9 cellular contexts compared by ENCODE assay signal in the genomic region with DNA sequence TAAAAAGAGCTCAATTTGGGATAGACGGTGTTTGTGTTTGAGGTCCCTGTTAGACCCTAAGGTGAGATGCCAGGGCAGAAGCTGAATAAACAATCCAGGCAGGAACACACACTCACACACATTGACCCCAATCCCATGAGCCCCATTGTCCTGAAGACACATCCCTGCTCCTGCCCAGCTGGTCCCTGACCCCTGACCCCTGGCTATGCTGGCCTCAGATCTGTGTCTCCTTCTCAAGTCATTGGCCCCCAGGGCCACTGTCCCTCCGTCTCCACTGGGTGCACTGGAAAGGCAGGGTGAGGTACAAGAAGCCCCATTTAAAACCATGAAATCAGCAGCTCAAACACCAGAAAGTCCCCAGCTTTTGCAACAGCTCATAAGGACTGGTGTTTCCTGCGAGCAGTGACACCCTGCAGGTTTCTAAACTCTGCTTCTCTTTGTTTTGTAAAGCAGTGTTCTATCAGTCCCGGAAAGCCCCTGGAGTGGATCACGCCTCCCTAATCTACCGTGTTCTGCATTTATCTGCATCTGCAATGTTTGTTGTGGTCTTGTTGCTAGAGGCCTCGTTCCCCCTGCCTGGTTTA. TPM values are rescaled to one million over a fixed set of nuclear protein-coding genes. Genes with fewer than 3 reads are reported as not detected.
DNase-seq lines count a peak whose midpoint lies in the region; ATAC-seq, FAIRE-seq and TF ChIP-seq lines count a peak whose summit lies in the region.
"Had no signal": no experiment of that assay in that cellular context is flagged by ENCODE, and none has a peak within 500 bp of the region (broad histone marks: within the 10 kb centered on the region; RNA-seq: fewer than 3 reads in every experiment).

No MANE protein-coding gene starts in this region.

- H3K27me3 ChIP-seq in H1 (replicated peaks in 1 of 4; ENCODE audit: control insufficient read depth in 3 of 4, extremely low read depth in 1 of 4, insufficient read depth in 3 of 4, low read length in 3 of 4), result no peaks in the 10 kb centered on the region; a peak in 1 of 7 replicates

- ATAC-seq in HG02885 (IDR thresholded peaks at IDR 0.05; ENCODE audit: poor library complexity, unreplicated experiment), result peak; percentile 63

- H3K4me3 ChIP-seq in H1 (ENCODE audit: extremely low read depth in 1 of 4, insufficient read depth in 2 of 4, low read depth in 3 of 4, low read length in 4 of 4), result peak overlapping the region in 3 of 4 experiments; percentile 9 to 37 (median 23); a peak in 3 of 8 replicates

- H2BK20ac ChIP-seq in H1 (ENCODE audit: low read length), result no peak overlapping the region

- peaks cover 10 to 32% (median 22%) of the 10 kb centered on the region in 4 experiments for H3K4me1 ChIP-seq in H1 (replicated peaks in 1 of 4; ENCODE audit: control insufficient read depth in 3 of 4, insufficient read depth in 4 of 4, low read length in 3 of 4)

- no peaks in the 10 kb centered on the region for H3K79me2 ChIP-seq in H1 (ENCODE audit: control insufficient read depth in 1 of 2, insufficient read depth in 2 of 2, low read length in 2 of 2)

- H2BK12ac ChIP-seq in H1 (ENCODE audit: low read depth, low read length), result peak overlapping the region; percentile 85

- peak overlapping the region; percentile 48; the same call in 1 of the 2 replicates for H2BK15ac ChIP-seq in H1 (ENCODE audit: low read length)

- TF ChIP-seq CTCF in GM10266 (IDR thresholded peaks at IDR 0.05; ENCODE audit: control insufficient read depth, insufficient read depth, low read depth, missing control alignments), result no peak
- no peak for TF ChIP-seq CTCF in H1 (IDR thresholded peaks at IDR 0.05; ENCODE audit: control extremely low read depth in 1 of 3, insufficient read depth in 1 of 3, low read depth in 1 of 3, low read length in 3 of 3)

- H3K9me3 ChIP-seq in H1 (ENCODE audit: insufficient read depth in 2 of 2, low read depth in 1 of 2, low read length in 1 of 2), result no peaks in the 10 kb centered on the region

- H3K27ac ChIP-seq in H1 (ENCODE audit: low read depth, low read length), result peak overlapping the region; percentile 94

- no peak overlapping the region for H3K23ac ChIP-seq in H1 (ENCODE audit: insufficient read length)

- no peak overlapping the region for H4K5ac ChIP-seq in H1 (ENCODE audit: insufficient read length, low read depth, low read length)

- no peak overlapping the region for H4K8ac ChIP-seq in H1 (ENCODE audit: extremely low read depth, insufficient read depth, low read length)

- TF ChIP-seq RAD21 in H1 (IDR thresholded peaks at IDR 0.05 in 1 of 2, conservative IDR thresholded peaks at IDR 0.05 in 1 of 2; ENCODE audit: low read depth in 2 of 2, low read length in 2 of 2), result no peak

- DNase-seq in GM10266 (ENCODE audit: extremely low spot score) (peak; percentile 87), H1 (ENCODE audit: low read depth in 1 of 2, low spot score in 2 of 2) (peak; percentile 63 to 79), COLO829 (ENCODE audit: low spot score) (no peak), frontal cortex (ENCODE audit: low spot score in 2 of 2) (no peak), cerebellar nuclear complex (lab: John Stamatoyannopoulos, UW) (no peak)
- DNase-seq in activated CD4-positive, CD25-positive, alpha-beta regulatory T cell treated with anti-CD3 and anti-CD28 coated beads, Interleukin-2, amount 50 U/mL, for 72 hours, result peak; percentile 46
- DNase-seq in stimulated activated CD4-positive, alpha-beta T cell treated with anti-CD3 and anti-CD28 coated beads, Interleukin-15, amount 100 ng/mL, for 24 hours, result peak; percentile 55

- peak in 1 of 2 experiments; percentile 65; a peak in 2 of 3 replicates for TF ChIP-seq POLR2A in H1 (IDR thresholded peaks at IDR 0.05; ENCODE audit: control extremely low read depth in 1 of 2, low read depth in 2 of 2, low read length in 2 of 2)

- CTCF ChIA-PET in H1 (lab: Charles Lee; ENCODE audit: partially characterized antibody), result interaction anchor here (0.5 to 17.7 kb wide), 21 partner anchors 7 to 200 kb away, joined by 3 to 434 read pairs (median 4); partner anchors contain the start of genes ALOX12, ASGR2 and SLC16A11

- 4% methylated on average over 6 of the region's 7 CpGs; no CpG with 5 or more reads in 1 of the 2 experiments for WGBS in H1 (ENCODE audit: extremely low coverage in 1 of 2, insufficient coverage in 1 of 2, insufficient read length in 1 of 2, insufficient replicate concordance in 2 of 2, low coverage in 1 of 2, low lambda C conversion rate in 2 of 2, missing lambda C conversion rate in 1 of 2), 2 experiments

- no peaks in the 10 kb centered on the region for H3K79me1 ChIP-seq in H1 (ENCODE audit: low read depth, low read length)

- peak overlapping the region; percentile 72; the same call in 1 of the 2 replicates for H2BK5ac ChIP-seq in H1 (ENCODE audit: low read depth, low read length)

- H3K9ac ChIP-seq in H1 (replicated peaks in 1 of 4; ENCODE audit: extremely low read depth in 1 of 4, low read depth in 3 of 4, low read length in 3 of 4), result peak overlapping the region in 2 of 4 experiments; percentile 62 to 66; a peak in 4 of 7 replicates

- H2BK120ac ChIP-seq in H1 (replicated peaks; ENCODE audit: low read depth, low read length), result no peak overlapping the region

- H3K4ac ChIP-seq in H1 (replicated peaks; ENCODE audit: insufficient read length, low read depth, low read length), result no peak overlapping the region

- peak overlapping the region; percentile 3 for H4K91ac ChIP-seq in H1 (replicated peaks; ENCODE audit: insufficient read length, low read length)

- peak overlapping the region; percentile 8 to 63 for H3K4me2 ChIP-seq in H1 (ENCODE audit: insufficient read depth in 1 of 2, low read depth in 2 of 2, low read length in 2 of 2)

- peak overlapping the region; percentile 76; the same call in 1 of the 2 replicates for H3K18ac ChIP-seq in H1 (ENCODE audit: extremely low read depth, low read length)

- no peaks in the 10 kb centered on the region for H3K36me3 ChIP-seq in H1 (ENCODE audit: control insufficient read depth in 2 of 4, insufficient read depth in 4 of 4, low read length in 3 of 4)

- TF ChIP-seq EP300 in H1 (IDR thresholded peaks at IDR 0.05; ENCODE audit: borderline replicate concordance in 1 of 2, low read depth in 2 of 2, low read length in 2 of 2), result peak in 1 of 2 experiments; percentile 93; a peak in 2 of 3 replicates

- no peak overlapping the region for H3K14ac ChIP-seq in H1 (ENCODE audit: insufficient read length)

- no peak overlapping the region for H3K56ac ChIP-seq in H1 (replicated peaks; ENCODE audit: insufficient read length, low read depth, low read length)

- POLR2A ChIA-PET in H1 (lab: Charles Lee; ENCODE audit: partially characterized antibody), result interaction anchor here (0.6 to 2.6 kb wide), 16 partner anchors 9 to 87 kb away, joined by 3 to 13 read pairs (median 3); partner anchors contain the start of genes ASGR2 and SLC16A11

- no peak overlapping the region for H2AFZ ChIP-seq in H1 (ENCODE audit: low read length)

- no peak overlapping the region for H2AK5ac ChIP-seq in H1 (ENCODE audit: low read depth, low read length)

- no peaks in the 10 kb centered on the region for H4K20me1 ChIP-seq in H1 (replicated peaks in 1 of 2; ENCODE audit: control insufficient read depth in 1 of 2, insufficient read depth in 2 of 2, low read length in 2 of 2)

- H3K23me2 ChIP-seq in H1 (ENCODE audit: low read depth, low read length), result no peaks in the 10 kb centered on the region

- peak; percentile 99 for FAIRE-seq in H1 (lab: Jason Lieb, UNC)
- FAIRE-seq in frontal cortex (lab: Jason Lieb, UNC), result no peak
- FAIRE-seq: colon had no signal

TF ChIP-seq in H1, 55 proteins besides CTCF, POLR2A, EP300 and RAD21 (continues in another document):
- TF ChIP-seq TCF12 (IDR thresholded peaks at IDR 0.05; ENCODE audit: low read depth, low read length) (peak; percentile 36; the same call in 1 of the 2 replicates), HDAC6 (IDR thresholded peaks at IDR 0.05; ENCODE audit: low read depth, low read length) (no peak), RFX5 (IDR thresholded peaks at IDR 0.05; ENCODE audit: borderline replicate concordance, low read depth, low read length) (no peak), NANOG (IDR thresholded peaks at IDR 0.05; ENCODE audit: insufficient read depth, low read depth, low read length, poor library complexity, severe bottlenecking) (peak; percentile 83), CHD2 (IDR thresholded peaks at IDR 0.05; ENCODE audit: low read length) (no peak), BRCA1 (IDR thresholded peaks at IDR 0.05; ENCODE audit: low read depth, low read length) (no peak)

RNA-seq across cellular contexts. Expression of gene ASGR2, which starts 18.0 kb away (rescaled TPM):
- total RNA-seq in H1 (2021; fragmentation: NEBNext Ultra II Directional; extraction: Animal tissue kit (Norgen Biotek cat#: 25700)), result not detected in 2 replicates
- polyA plus RNA-seq in H1 (2011; rRNA removed), result 0.61 and 0.91 TPM in 2 replicates
- 0.49 TPM for polyA plus RNA-seq in H1 (2011; cell fraction: cytosol; rRNA removed)
- 0.51 TPM for polyA plus RNA-seq in H1 (2011; cell fraction: nucleus; rRNA removed)
- polyA plus RNA-seq in H1 (2012, experiment 1 of 2), result 0.52 to 0.74 TPM (median 0.57 TPM) in 3 of 4 replicates, not detected in the other
- polyA plus RNA-seq in H1 (2012, experiment 2 of 2), result not detected
- 0.20 TPM for polyA plus RNA-seq in H1 (2013, experiment 1 of 2)
- 0.11 TPM for polyA plus RNA-seq in H1 (2013, experiment 2 of 2)
- polyA minus RNA-seq in H1 (2011; rRNA and poly(A)+ RNA removed), result not detected in 2 replicates
- not detected for polyA minus RNA-seq in H1 (2011; cell fraction: cytosol; rRNA and poly(A)+ RNA removed)
- not detected for polyA minus RNA-seq in H1 (2011; cell fraction: nucleus; rRNA and poly(A)+ RNA removed)
- total RNA-seq in frontal cortex, result not detected

RNA-seq across cellular contexts. Expression of gene ASGR1, which starts 46.6 kb away (rescaled TPM):
- total RNA-seq in H1 (2021; fragmentation: NEBNext Ultra II Directional; extraction: Animal tissue kit (Norgen Biotek cat#: 25700)), result 8.6 and 10.8 TPM in 2 replicates
- 14.5 and 16.1 TPM in 2 replicates for polyA plus RNA-seq in H1 (2011; rRNA removed)
- polyA plus RNA-seq in H1 (2011; cell fraction: cytosol; rRNA removed), result 16.1 TPM
- 29.5 TPM for polyA plus RNA-seq in H1 (2011; cell fraction: nucleus; rRNA removed)
- polyA plus RNA-seq in H1 (2012, experiment 1 of 2), result 7.0 to 16.3 TPM (median 14.5 TPM) in 4 replicates
- polyA plus RNA-seq in H1 (2012, experiment 2 of 2), result 11.2 TPM
- 9.1 TPM for polyA plus RNA-seq in H1 (2013, experiment 1 of 2)
- 8.6 TPM for polyA plus RNA-seq in H1 (2013, experiment 2 of 2)
- 3.9 and 4.1 TPM in 2 replicates for polyA minus RNA-seq in H1 (2011; rRNA and poly(A)+ RNA removed)
- polyA minus RNA-seq in H1 (2011; cell fraction: cytosol; rRNA and poly(A)+ RNA removed), result 5.0 TPM
- polyA minus RNA-seq in H1 (2011; cell fraction: nucleus; rRNA and poly(A)+ RNA removed), result 4.8 TPM
- 18.8 TPM for total RNA-seq in frontal cortex

RNA-seq across cellular contexts. Expression of gene CLEC10A, which starts 52.6 kb away (rescaled TPM):
- not detected in 2 replicates for total RNA-seq in H1 (2021; fragmentation: NEBNext Ultra II Directional; extraction: Animal tissue kit (Norgen Biotek cat#: 25700))
- 0.17 TPM in 1 of 2 replicates, not detected in the other for polyA plus RNA-seq in H1 (2011; rRNA removed)
- not detected for polyA plus RNA-seq in H1 (2011; cell fraction: cytosol; rRNA removed)
- not detected for polyA plus RNA-seq in H1 (2011; cell fraction: nucleus; rRNA removed)
- not detected in 4 replicates for polyA plus RNA-seq in H1 (2012, experiment 1 of 2)
- polyA plus RNA-seq in H1 (2012, experiment 2 of 2), result not detected
- not detected for polyA plus RNA-seq in H1 (2013, experiment 1 of 2)
- not detected for polyA plus RNA-seq in H1 (2013, experiment 2 of 2)
- not detected in 2 replicates for polyA minus RNA-seq in H1 (2011; rRNA and poly(A)+ RNA removed)
- polyA minus RNA-seq in H1 (2011; cell fraction: cytosol; rRNA and poly(A)+ RNA removed), result not detected
- polyA minus RNA-seq in H1 (2011; cell fraction: nucleus; rRNA and poly(A)+ RNA removed), result not detected
- total RNA-seq in frontal cortex, result not detected

Comparison
In these comparisons a context has a peak if more than half of its experiments do, and no peak if none do; other contexts are left out.
1. DNase-seq: peak in GM10266 (single experiment), activated CD4-positive, CD25-positive, alpha-beta regulatory T cell treated with anti-CD3 and anti-CD28 coated beads, Interleukin-2, amount 50 U/mL, for 72 hours (single experiment), H1 (2 of 2) and stimulated activated CD4-positive, alpha-beta T cell treated with anti-CD3 and anti-CD28 coated beads, Interleukin-15, amount 100 ng/mL, for 24 hours (single experiment); none in COLO829 (single experiment), frontal cortex (0 of 2) and cerebellar nuclear complex (0 of 2).